Comparison of ENCODE assay signal across 8 cellular contexts in the genomic region with DNA sequence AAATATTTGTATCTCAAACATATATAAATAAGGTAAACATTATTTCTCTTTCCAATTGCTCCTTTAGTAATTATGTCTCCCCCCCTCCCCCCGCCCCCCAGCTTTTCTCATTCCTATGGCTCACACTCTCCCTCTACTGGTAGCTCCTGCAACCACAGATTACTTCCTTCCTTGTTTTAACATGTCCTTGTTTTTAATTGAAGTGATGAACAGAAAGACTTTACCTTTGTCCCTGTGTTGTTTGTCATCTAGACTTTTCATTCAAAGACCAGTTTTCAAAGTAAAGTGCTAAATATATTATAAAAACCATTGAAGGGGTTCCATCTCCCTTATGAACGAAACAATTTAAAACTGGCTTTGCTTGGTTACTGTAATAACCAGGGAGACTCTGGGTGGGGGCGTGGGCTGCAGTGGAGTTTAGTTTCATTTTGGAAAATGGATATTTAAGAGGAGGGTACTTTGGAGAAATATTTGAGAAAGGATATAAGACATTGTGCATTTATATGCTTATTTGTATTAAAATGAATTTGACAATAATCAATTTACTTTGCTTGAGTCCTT.
A peak's percentile ranks its signal among the peaks of the same experiment; 100 is the strongest.
DNase-seq lines count a peak whose midpoint lies in the region; ATAC-seq and TF ChIP-seq lines count a peak whose summit lies in the region.

No MANE protein-coding gene starts in this region.

- H3K27ac ChIP-seq in Panc1 (ENCODE audit: low read length) (no peak overlapping the region), psoas muscle (no peak overlapping the region), aorta (ENCODE audit: low read depth in 1 of 2, low read length in 2 of 2) (no peak overlapping the region)

- H3K27me3 ChIP-seq in Panc1 (ENCODE audit: control insufficient read depth, insufficient read depth, low read length) (no peaks in the 10 kb centered on the region), psoas muscle (ENCODE audit: insufficient read depth in 3 of 3, low read length in 2 of 3) (no peaks in the 10 kb centered on the region), aorta (ENCODE audit: control insufficient read depth in 1 of 2, insufficient read depth in 2 of 2, low read length in 1 of 2) (no peaks in the 10 kb centered on the region)

- intact Hi-C loops in Panc1 (cut with micrococcal nuclease; ENCODE audit: unreplicated experiment) = no loop called here
- intact Hi-C loops in psoas muscle (cut with DNase I) = no loop called here
- intact Hi-C loops in aorta (cut with DNase I) = no loop called here

- H3K4me3 ChIP-seq in Panc1 (ENCODE audit: low read depth in 2 of 2, low read length in 2 of 2) = peak overlapping the region; percentile 36 to 50
- no peak overlapping the region for H3K4me3 ChIP-seq in epithelial cell of esophagus (ENCODE audit: low read length)
- no peak overlapping the region for H3K4me3 ChIP-seq in psoas muscle
- H3K4me3 ChIP-seq in aorta (ENCODE audit: low read length in 2 of 2) = no peak overlapping the region

- no peaks in the 10 kb centered on the region for H3K36me3 Mint-ChIP-seq in activated CD4-positive, alpha-beta memory T cell treated with anti-CD3 and anti-CD28 coated beads, Interleukin-2, amount 10 ng/mL, durations not matched to agents 7 days and 5 days (ENCODE audit: low read depth)

- peak; percentile 50 for DNase-seq in AG08396 (ENCODE audit: low spot score)
- peak; percentile 43 for DNase-seq in GM13976 (ENCODE audit: low spot score)
- DNase-seq in Panc1 (ENCODE audit: low read depth, low spot score) = peak; percentile 36
- peak; percentile 62 for DNase-seq in epithelial cell of esophagus (ENCODE audit: low read depth)
- DNase-seq in psoas muscle = no peak
- no peak for DNase-seq in aorta
- DNase-seq in activated CD4-positive, alpha-beta memory T cell treated with anti-CD3 and anti-CD28 coated beads, Interleukin-2, amount 10 ng/mL, durations not matched to agents 7 days and 5 days = no peak

- H3K4me1 ChIP-seq in Panc1 (ENCODE audit: control insufficient read depth, insufficient read depth, low read length) = no peaks in the 10 kb centered on the region
- H3K4me1 ChIP-seq in psoas muscle = no peaks in the 10 kb centered on the region
- H3K4me1 ChIP-seq in aorta (ENCODE audit: control insufficient read depth in 1 of 2, insufficient read depth in 2 of 2, low read length in 2 of 2) = no peaks in the 10 kb centered on the region

- 22 to 29% (median 22%) methylated on average over 3 of the region's 3 CpGs for WGBS in psoas muscle, 3 donors
- 19 to 22% methylated on average over 3 of the region's 3 CpGs for WGBS in aorta, 2 donors

- H3K9me3 ChIP-seq in Panc1 (ENCODE audit: control insufficient read depth, insufficient read depth, low read depth, low read length) (no peaks in the 10 kb centered on the region), psoas muscle (no peaks in the 10 kb centered on the region), aorta (ENCODE audit: control insufficient read depth, low read length) (no peaks in the 10 kb centered on the region)

- H3K9me3 Mint-ChIP-seq in activated CD4-positive, alpha-beta memory T cell treated with anti-CD3 and anti-CD28 coated beads, Interleukin-2, amount 10 ng/mL, durations not matched to agents 7 days and 5 days = no peaks in the 10 kb centered on the region

- H3K4me1 Mint-ChIP-seq in activated CD4-positive, alpha-beta memory T cell treated with anti-CD3 and anti-CD28 coated beads, Interleukin-2, amount 10 ng/mL, durations not matched to agents 7 days and 5 days = peaks cover 2% of the 10 kb centered on the region

- BruUV-seq in Panc1 (replicated peaks; lab: Mats Ljungman, UMichigan) = no TSS peak

- in situ Hi-C loops in GM13976 (cut with MboI; ENCODE audit: low sequenced_read_pairs, unreplicated experiment) (no loop called here), Panc1 (cut with HindIII; ENCODE audit: low pct_unique_long_range_greater_than_20kb, low sequenced_read_pairs) (no loop called here)

- peak; percentile 71 for ATAC-seq in HG03460 (IDR thresholded peaks at IDR 0.05; ENCODE audit: unreplicated experiment)
- peak; percentile 78 for ATAC-seq in Panc1
- ATAC-seq in psoas muscle = no peak
- ATAC-seq in aorta (ENCODE audit: low FRiP score) = no peak

- POLR2A ChIA-PET in Panc1 (lab: Charles Lee) = no interaction called here
- POLR2A ChIA-PET in activated CD4-positive, alpha-beta memory T cell treated with anti-CD3 and anti-CD28 coated beads, Interleukin-2, amount 10 ng/mL, durations not matched to agents 7 days and 5 days (lab: Charles Lee) = no interaction called here

- TF ChIP-seq CTCF in GM13976 (IDR thresholded peaks at IDR 0.05; ENCODE audit: borderline replicate concordance, control extremely low read depth, extremely low read depth, insufficient read depth, missing control alignments) = peak; percentile 44
- peak; percentile 81 for TF ChIP-seq CTCF in Panc1 (IDR thresholded peaks at IDR 0.05)
- peak; percentile 79 for TF ChIP-seq CTCF in epithelial cell of esophagus (IDR thresholded peaks at IDR 0.05; ENCODE audit: insufficient read depth, low read depth, low read length, missing control alignments)
- TF ChIP-seq CTCF in psoas muscle (IDR thresholded peaks at IDR 0.05) = peak; percentile 32

- CTCF ChIA-PET in Panc1 (lab: Charles Lee) = interaction anchor here (0.5 to 1.0 kb wide), 3 partner anchors 24 to 423 kb away, joined by 4 to 11 read pairs (median 5); no protein-coding TSS in a partner anchor
- CTCF ChIA-PET in activated CD4-positive, alpha-beta memory T cell treated with anti-CD3 and anti-CD28 coated beads, Interleukin-2, amount 10 ng/mL, durations not matched to agents 7 days and 5 days (lab: Charles Lee) = interaction anchor here (0.5 to 0.8 kb wide), 3 partner anchors 8 to 15 kb away, joined by 3 read pairs; no protein-coding TSS in a partner anchor

- peaks cover 6% of the 10 kb centered on the region for H3K27me3 Mint-ChIP-seq in activated CD4-positive, alpha-beta memory T cell treated with anti-CD3 and anti-CD28 coated beads, Interleukin-2, amount 10 ng/mL, durations not matched to agents 7 days and 5 days

- no peak overlapping the region for H3K4me3 Mint-ChIP-seq in activated CD4-positive, alpha-beta memory T cell treated with anti-CD3 and anti-CD28 coated beads, Interleukin-2, amount 10 ng/mL, durations not matched to agents 7 days and 5 days

- no peaks in the 10 kb centered on the region for H3K36me3 ChIP-seq in Panc1 (ENCODE audit: control insufficient read depth, insufficient read depth, low read length)
- H3K36me3 ChIP-seq in psoas muscle (ENCODE audit: insufficient read depth in 1 of 2, low read depth in 1 of 2) = no peaks in the 10 kb centered on the region
- no peaks in the 10 kb centered on the region for H3K36me3 ChIP-seq in aorta (ENCODE audit: control insufficient read depth in 1 of 2, insufficient read depth in 2 of 2, low read length in 1 of 2)

- H3K27ac Mint-ChIP-seq in activated CD4-positive, alpha-beta memory T cell treated with anti-CD3 and anti-CD28 coated beads, Interleukin-2, amount 10 ng/mL, durations not matched to agents 7 days and 5 days = no peak overlapping the region

Comparison
In these comparisons a context has a peak if more than half of its experiments do, and no peak if none do; other contexts are left out.
1. DNase-seq: peak in AG08396 (single experiment), GM13976 (single experiment), Panc1 (single experiment) and epithelial cell of esophagus (single experiment); none in psoas muscle (0 of 2), aorta (0 of 2) and activated CD4-positive, alpha-beta memory T cell treated with anti-CD3 and anti-CD28 coated beads, Interleukin-2, amount 10 ng/mL, durations not matched to agents 7 days and 5 days (single experiment).
2. ATAC-seq: peak in HG03460 (single experiment) and Panc1 (single experiment); none in psoas muscle (0 of 4) and aorta (single experiment).
3. H3K4me3 ChIP-seq: peak in Panc1 (2 of 2); none in epithelial cell of esophagus (single experiment), psoas muscle (single experiment) and aorta (0 of 2).
4. Peak in every context shown above with its lines, with median percentiles within 50 percentile points of each other: CTCF ChIP-seq.